12 cellular contexts compared by ENCODE assay signal in genomic region chr6:89022747-89023289, GRCh38. TPM values are rescaled to one million over a fixed set of nuclear protein-coding genes. Genes with fewer than 3 reads are reported as not detected.
DNase-seq lines count a peak whose midpoint lies in the region; ATAC-seq and TF ChIP-seq lines count a peak whose summit lies in the region.
"Had no signal": no experiment of that assay in that cellular context is flagged by ENCODE, and none has a peak within 500 bp of the region (broad histone marks: within the 10 kb centered on the region; RNA-seq: fewer than 3 reads in every experiment).

No MANE protein-coding gene starts in this region.

- no peaks in the 10 kb centered on the region for H3K79me1 ChIP-seq in neuronal stem cell (ENCODE audit: low read depth, low read length)

- DNase-seq in AG09309 (ENCODE audit: low read depth) (peak; percentile 25), RWPE2 (ENCODE audit: low spot score) (no peak), fibroblast of lung (ENCODE audit: low read depth in 2 of 2) (peak; percentile 81 to 90), neuronal stem cell (ENCODE audit: low spot score) (no peak), spleen (no peak), foreskin melanocyte (no peak), NCI-H2029 treated with DMSO at 0.1 percent for 48 hours (lab: John Stamatoyannopoulos, UW) (no peak), left colon (no peak)
- DNase-seq: activated CD4-positive, alpha-beta T cell treated with anti-CD3 and anti-CD28 coated beads, Interleukin-2, amount 10 ng/mL, durations not matched to agents 7 days and 5 days; CD4-positive, CD25-positive, alpha-beta regulatory T cell had no signal

- no peak overlapping the region for H2AK5ac ChIP-seq in neuronal stem cell (ENCODE audit: low read depth, low read length)

- H4K91ac ChIP-seq in neuronal stem cell (ENCODE audit: low read depth, low read length, poor library complexity): no peak overlapping the region

- H2BK12ac ChIP-seq in neuronal stem cell (ENCODE audit: low read length): no peak overlapping the region

- H2BK5ac ChIP-seq in neuronal stem cell (ENCODE audit: low read length): no peak overlapping the region

- H3K4me1 ChIP-seq in RWPE2 (ENCODE audit: insufficient read depth, poor library complexity, severe bottlenecking) (peaks cover 21% of the 10 kb centered on the region), fibroblast of lung (ENCODE audit: control insufficient read depth, extremely low read depth, insufficient read depth, low read length) (peaks cover 4% of the 10 kb centered on the region), neuronal stem cell (ENCODE audit: control insufficient read depth in 2 of 2, insufficient read depth in 1 of 2, low read depth in 1 of 2, low read length in 2 of 2) (peaks cover 0 to 13% of the 10 kb centered on the region in 2 donors), spleen (no peaks in the 10 kb centered on the region)

- no peak overlapping the region for H3K4ac ChIP-seq in neuronal stem cell (ENCODE audit: low read length)

- H3K27me3 ChIP-seq in RWPE2 (ENCODE audit: insufficient read depth, poor library complexity, severe bottlenecking) (no peaks in the 10 kb centered on the region), fibroblast of lung (ENCODE audit: control insufficient read depth, insufficient read depth, low read length) (no peaks in the 10 kb centered on the region), neuronal stem cell (ENCODE audit: control insufficient read depth in 3 of 3, insufficient read depth in 3 of 3, low read depth in 1 of 3, low read length in 3 of 3) (no peaks in the 10 kb centered on the region), spleen (replicated peaks in 1 of 7) (no peaks in the 10 kb centered on the region)

- no peak for TF ChIP-seq CTCF in AG09309 (IDR thresholded peaks at IDR 0.05; ENCODE audit: control insufficient read depth, insufficient read depth, low read depth, low read length, missing control alignments)
- no peak for TF ChIP-seq CTCF in RWPE2 (IDR thresholded peaks at IDR 0.05; ENCODE audit: poor library complexity, severe bottlenecking)
- TF ChIP-seq CTCF in fibroblast of lung (conservative IDR thresholded peaks at IDR 0.05 in 1 of 2, IDR thresholded peaks at IDR 0.05 in 1 of 2; ENCODE audit: low read depth in 1 of 2, low read length in 2 of 2): no peak
- TF ChIP-seq CTCF in spleen (IDR thresholded peaks at IDR 0.05 in 8 of 11, conservative IDR thresholded peaks at IDR 0.05 in 3 of 11): no peak

- H3K79me2 ChIP-seq in fibroblast of lung (ENCODE audit: control insufficient read depth, insufficient read depth, low read length): no peaks in the 10 kb centered on the region

- H2BK15ac ChIP-seq in neuronal stem cell (ENCODE audit: low read length): no peak overlapping the region

- H3K4me3 ChIP-seq in AG09309 (ENCODE audit: control insufficient read depth, low read depth, low read length): no peak overlapping the region
- no peak overlapping the region for H3K4me3 ChIP-seq in RWPE2 (ENCODE audit: severe bottlenecking)
- H3K4me3 ChIP-seq in fibroblast of lung (replicated peaks in 1 of 4; ENCODE audit: control extremely low read depth in 1 of 4, insufficient read depth in 1 of 4, low read depth in 3 of 4, low read length in 4 of 4): no peak overlapping the region
- no peak overlapping the region for H3K4me3 ChIP-seq in neuronal stem cell (ENCODE audit: low read length in 2 of 2)
- H3K4me3 ChIP-seq in spleen: no peak overlapping the region
- H3K4me3 ChIP-seq: GM12878 had no signal

- no peak overlapping the region for H3K4me2 ChIP-seq in fibroblast of lung (ENCODE audit: extremely low read depth, insufficient read depth, low read length)
- H3K4me2 ChIP-seq in neuronal stem cell (ENCODE audit: insufficient read depth, low read length, poor library complexity, severe bottlenecking): no peak overlapping the region

- intact Hi-C loops in spleen (cut with DNase I; ENCODE audit: low total_unique reads): no loop called here
- intact Hi-C loops in left colon (cut with DNase I, micrococcal nuclease): no loop called here

- no peak overlapping the region for H2BK120ac ChIP-seq in neuronal stem cell (ENCODE audit: low read depth, low read length)

- no peak overlapping the region for H3K18ac ChIP-seq in neuronal stem cell (ENCODE audit: low read length)

- H3K14ac ChIP-seq in neuronal stem cell (ENCODE audit: low read length): no peak overlapping the region

- no peak overlapping the region for H3K23ac ChIP-seq in neuronal stem cell (ENCODE audit: low read depth, low read length, poor library complexity)

- ATAC-seq in RWPE2 (ENCODE audit: low read depth): peak; percentile 56; the same call in 2 of the 3 replicates
- no peak for ATAC-seq in left colon
- ATAC-seq: GM12878 had no signal

- no peak overlapping the region for H4K8ac ChIP-seq in neuronal stem cell (ENCODE audit: low read depth, low read length)

- H3K27ac ChIP-seq in RWPE2 (ENCODE audit: poor library complexity, severe bottlenecking): peak overlapping the region; percentile 45
- H3K27ac ChIP-seq in fibroblast of lung (ENCODE audit: insufficient read depth, low read length): no peak overlapping the region
- no peak overlapping the region for H3K27ac ChIP-seq in neuronal stem cell (replicated peaks; ENCODE audit: low read length)
- no peak overlapping the region for H3K27ac ChIP-seq in spleen
- H3K27ac ChIP-seq: epithelial cell of prostate had no signal

- H3K9me3 ChIP-seq in RWPE2 (ENCODE audit: severe bottlenecking) (no peaks in the 10 kb centered on the region), fibroblast of lung (ENCODE audit: control insufficient read depth, insufficient read depth, low read depth, low read length) (no peaks in the 10 kb centered on the region), neuronal stem cell (replicated peaks in 1 of 2; ENCODE audit: control insufficient read depth in 2 of 2, insufficient read depth in 1 of 2, low read depth in 1 of 2, low read length in 2 of 2) (no peaks in the 10 kb centered on the region), spleen (no peaks in the 10 kb centered on the region)

- H3K9ac ChIP-seq in fibroblast of lung (ENCODE audit: insufficient read depth, low read length) (no peak overlapping the region), neuronal stem cell (ENCODE audit: low read depth, low read length, poor library complexity) (no peak overlapping the region)

- H3K36me3 ChIP-seq in RWPE2 (ENCODE audit: low read depth): no peaks in the 10 kb centered on the region
- no peaks in the 10 kb centered on the region for H3K36me3 ChIP-seq in fibroblast of lung (ENCODE audit: control insufficient read depth, insufficient read depth, low read length)
- H3K36me3 ChIP-seq in neuronal stem cell (replicated peaks in 1 of 2; ENCODE audit: control insufficient read depth in 2 of 2, insufficient read depth in 2 of 2, low read length in 2 of 2): no peaks in the 10 kb centered on the region
- no peaks in the 10 kb centered on the region for H3K36me3 ChIP-seq in spleen

- no peaks in the 10 kb centered on the region for H4K20me1 ChIP-seq in fibroblast of lung (ENCODE audit: control insufficient read depth, extremely low read depth, insufficient read depth, low read length)

- H2AFZ ChIP-seq in fibroblast of lung (ENCODE audit: low read length): no peak overlapping the region
- H2AFZ ChIP-seq in neuronal stem cell (ENCODE audit: low read length): peak overlapping the region; percentile 42

- no peak for TF ChIP-seq POLR2A in spleen (IDR thresholded peaks at IDR 0.05)

RNA-seq across cellular contexts. Expression of gene PNRC1, which starts 57.7 kb away (rescaled TPM):
- total RNA-seq in fibroblast of lung (65.1 and 73.7 TPM in 2 replicates), spleen (100 to 1,000 TPM; 247 to 350 (median 316) TPM), left colon (100 to 1,000 TPM in 1 of 2 donors, 10 to 100 TPM in 1; 73.1 to 138 TPM)
- polyA plus RNA-seq in fibroblast of lung (11.2 and 14.9 TPM in 2 replicates), spleen (10 to 100 TPM; 73.1 to 79.3 (median 79.1) TPM)
- 36.2 and 67.4 TPM in 2 replicates for polyA plus RNA-seq in fibroblast of lung (2012)
- polyA minus RNA-seq in fibroblast of lung (ENCODE audit: low replicate concordance): 8.3 and 13.7 TPM in 2 replicates
- polyA plus RNA-seq in neuronal stem cell (2013, experiment 1 of 2): 69.0 TPM
- 71.8 TPM for polyA plus RNA-seq in neuronal stem cell (2013, experiment 2 of 2)

RNA-seq across cellular contexts. Expression of gene RNGTT, which starts 59.4 kb away (rescaled TPM):
- total RNA-seq in fibroblast of lung (12.6 and 12.7 TPM in 2 replicates), spleen (10 to 100 TPM; 16.5 to 27.1 (median 24.1) TPM), left colon (10 to 100 TPM in 1 of 2 donors, 1 to 10 TPM in 1; 8.7 to 10.1 TPM)
- polyA plus RNA-seq in fibroblast of lung (10.7 and 11.1 TPM in 2 replicates), spleen (10 to 100 TPM in 2 of 3 donors, 1 to 10 TPM in 1; 9.4 to 16.1 (median 10.4) TPM)
- polyA plus RNA-seq in fibroblast of lung (2012): 8.2 and 9.6 TPM in 2 replicates
- 2.3 and 3.7 TPM in 2 replicates for polyA minus RNA-seq in fibroblast of lung (ENCODE audit: low replicate concordance)
- 14.2 TPM for polyA plus RNA-seq in neuronal stem cell (2013, experiment 1 of 2)
- polyA plus RNA-seq in neuronal stem cell (2013, experiment 2 of 2): 14.7 TPM

Comparison
In these comparisons a context has a peak if more than half of its experiments do, and no peak if none do; other contexts are left out.
1. DNase-seq: peak in AG09309 (single experiment) and fibroblast of lung (2 of 2); none in RWPE2 (single experiment), neuronal stem cell (single experiment), spleen (single experiment), foreskin melanocyte (single experiment), NCI-H2029 treated with DMSO at 0.1 percent for 48 hours (single experiment) and left colon (0 of 2).